8 cellular contexts compared by ENCODE assay signal in the genomic region with DNA sequence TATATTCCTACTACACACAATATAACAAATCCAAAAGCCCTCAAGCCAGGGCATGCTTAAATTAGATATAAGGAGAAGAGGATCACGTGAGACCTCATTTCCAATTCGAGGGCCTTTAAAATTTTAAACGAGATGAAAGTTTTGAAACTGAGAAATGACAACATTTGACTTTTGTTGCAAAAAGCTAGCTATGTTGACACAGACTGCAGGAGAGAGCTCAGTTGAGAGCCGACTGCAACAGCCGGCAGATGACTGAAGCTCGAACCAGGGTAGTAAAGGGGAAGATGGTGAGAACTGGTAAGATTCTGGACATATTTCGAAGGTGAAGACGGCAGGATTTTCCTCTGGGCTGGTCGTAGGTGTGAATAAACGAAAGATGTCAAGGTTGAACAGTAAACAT. TPM values are rescaled to one million over a fixed set of nuclear protein-coding genes. Genes with fewer than 3 reads are reported as not detected.
A peak's percentile ranks its signal among the peaks of the same experiment; 100 is the strongest.
DNase-seq lines count a peak whose midpoint lies in the region; ATAC-seq, FAIRE-seq and TF ChIP-seq lines count a peak whose summit lies in the region.

No MANE protein-coding gene starts in this region.

- ATAC-seq in HG03354 (IDR thresholded peaks at IDR 0.05; ENCODE audit: poor library complexity, severe bottlenecking, unreplicated experiment) (peak; percentile 16), HG03045 (IDR thresholded peaks at IDR 0.05; ENCODE audit: unreplicated experiment) (no peak)

- H3K4me1 Mint-ChIP-seq in T-helper 2 cell treated with Interferon-gamma antibody and Interleukin-4, amounts not matched to agents 5 μg/mL and 100 μg/mL, for 36 hours (ENCODE audit: low read depth): peaks cover 24% of the 10 kb centered on the region

- no TSS peak for BruUV-seq in endothelial cell of umbilical vein (replicated peaks; lab: Mats Ljungman, UMichigan)

- H3K4me2 ChIP-seq in endothelial cell of umbilical vein (ENCODE audit: insufficient read depth, low read length): peak overlapping the region; percentile 100

- CTCF ChIA-PET in endothelial cell of umbilical vein (lab: Charles Lee): interaction anchor here (0.9 to 4.0 kb wide), 7 partner anchors 24 to 183 kb away, joined by 3 to 57 read pairs (median 3); no protein-coding TSS in a partner anchor

- no peaks in the 10 kb centered on the region for H3K9me3 ChIP-seq in endothelial cell of umbilical vein (replicated peaks; ENCODE audit: control insufficient read depth, insufficient read depth, low read length)
- H3K9me3 ChIP-seq in mononuclear cell (ENCODE audit: low read depth, low read length): no peaks in the 10 kb centered on the region
- no peaks in the 10 kb centered on the region for H3K9me3 ChIP-seq in vagina

- H3K27me3 ChIP-seq in endothelial cell of umbilical vein (ENCODE audit: control insufficient read depth in 2 of 2, insufficient read depth in 2 of 2, low read length in 2 of 2) (no peaks in the 10 kb centered on the region), mononuclear cell (ENCODE audit: insufficient read depth, low read length) (no peaks in the 10 kb centered on the region), vagina (no peaks in the 10 kb centered on the region)

- peak overlapping the region; percentile 85 for H2AFZ ChIP-seq in endothelial cell of umbilical vein (ENCODE audit: low read depth, low read length)

- peak; percentile 59 for DNase-seq in CD1c-positive myeloid dendritic cell (ENCODE audit: extremely low spot score)
- DNase-seq in T-helper 2 cell treated with Interferon-gamma antibody and Interleukin-4, amounts not matched to agents 5 μg/mL and 100 μg/mL, for 36 hours (ENCODE audit: low spot score): no peak
- DNase-seq in endothelial cell of umbilical vein (ENCODE audit: low read depth, low spot score): peak; percentile 36
- DNase-seq in vagina (ENCODE audit: extremely low spot score in 2 of 2): no peak
- no peak for DNase-seq in KG1 (lab: John Stamatoyannopoulos, UW)

- H3K9ac ChIP-seq in endothelial cell of umbilical vein (replicated peaks; ENCODE audit: extremely low read depth, insufficient read depth, low read length): peak overlapping the region; percentile 78

- no peak for TF ChIP-seq POLR2A in endothelial cell of umbilical vein (IDR thresholded peaks at IDR 0.05; ENCODE audit: low read depth, low read length)
- no peak for TF ChIP-seq POLR2A in vagina (IDR thresholded peaks at IDR 0.05)

- H3K9me1 ChIP-seq in endothelial cell of umbilical vein (replicated peaks; ENCODE audit: control insufficient read depth, extremely low read depth, insufficient read depth, low read length): no peaks in the 10 kb centered on the region

- H3K27ac ChIP-seq in endothelial cell of umbilical vein (ENCODE audit: insufficient read depth, low read depth, low read length) (peak overlapping the region; percentile 78), vagina (peak overlapping the region; percentile 92)

- peak overlapping the region; percentile 93 for H3K27ac Mint-ChIP-seq in T-helper 2 cell treated with Interferon-gamma antibody and Interleukin-4, amounts not matched to agents 5 μg/mL and 100 μg/mL, for 36 hours

- intact Hi-C loops in endothelial cell of umbilical vein (cut with micrococcal nuclease) (loop anchor here (2.0 kb wide), 1 partner anchor 50 kb away; the partner anchor contains the start of gene ARHGAP10), vagina (cut with DNase I) (no loop called here)

- POLR2A ChIA-PET in endothelial cell of umbilical vein (lab: Charles Lee): interaction anchor here (1.1 to 1.4 kb wide), 3 partner anchors 10 to 184 kb away, joined by 3 to 8 read pairs (median 6); partner anchors contain the start of gene ARHGAP10

- peak; percentile 70 for FAIRE-seq in endothelial cell of umbilical vein (lab: Jason Lieb, UNC)

- peaks cover 9% of the 10 kb centered on the region for H3K27me3 Mint-ChIP-seq in T-helper 2 cell treated with Interferon-gamma antibody and Interleukin-4, amounts not matched to agents 5 μg/mL and 100 μg/mL, for 36 hours (ENCODE audit: low read depth)

- H3K4me1 ChIP-seq in endothelial cell of umbilical vein (ENCODE audit: control insufficient read depth, extremely low read depth, insufficient read depth, low read length): peaks cover 15% of the 10 kb centered on the region
- H3K4me1 ChIP-seq in mononuclear cell (ENCODE audit: insufficient read depth, low read length): peaks cover 17% of the 10 kb centered on the region
- H3K4me1 ChIP-seq in vagina: peaks cover 11% of the 10 kb centered on the region

- H3K79me2 ChIP-seq in endothelial cell of umbilical vein (ENCODE audit: control insufficient read depth, insufficient read depth, low read length): peaks cover 11% of the 10 kb centered on the region

- H4K20me1 ChIP-seq in endothelial cell of umbilical vein (replicated peaks; ENCODE audit: control insufficient read depth, extremely low read depth, insufficient read depth, low read length): no peaks in the 10 kb centered on the region

- peaks cover 8% of the 10 kb centered on the region for H3K36me3 Mint-ChIP-seq in T-helper 2 cell treated with Interferon-gamma antibody and Interleukin-4, amounts not matched to agents 5 μg/mL and 100 μg/mL, for 36 hours (ENCODE audit: low read depth)

- H3K4me3 ChIP-seq in endothelial cell of umbilical vein (replicated peaks in 1 of 3; ENCODE audit: insufficient read depth in 1 of 3, low read depth in 1 of 3, low read length in 3 of 3) (peak overlapping the region; percentile 47 to 85 (median 80)), mononuclear cell (ENCODE audit: low read length) (peak overlapping the region; percentile 89), vagina (peak overlapping the region; percentile 60 to 72)

- H3K36me3 ChIP-seq in endothelial cell of umbilical vein (ENCODE audit: control insufficient read depth in 2 of 2, extremely low read depth in 1 of 2, insufficient read depth in 2 of 2, low read length in 2 of 2) (no peaks in the 10 kb centered on the region), vagina (no peaks in the 10 kb centered on the region)

- dilution Hi-C loops in endothelial cell of umbilical vein (cut with MboI; ENCODE audit: extremely low pct_ligation_motif_present, low sequenced_read_pairs): no loop called here

- TF ChIP-seq CTCF in endothelial cell of umbilical vein (IDR thresholded peaks at IDR 0.05; ENCODE audit: extremely low read depth in 1 of 2, insufficient read depth in 1 of 2, low read depth in 1 of 2, low read length in 2 of 2) (no peak), vagina (IDR thresholded peaks at IDR 0.05) (no peak)

- H3K9me3 Mint-ChIP-seq in T-helper 2 cell treated with Interferon-gamma antibody and Interleukin-4, amounts not matched to agents 5 μg/mL and 100 μg/mL, for 36 hours: no peaks in the 10 kb centered on the region

- peak overlapping the region; percentile 90 for H3K4me3 Mint-ChIP-seq in T-helper 2 cell treated with Interferon-gamma antibody and Interleukin-4, amounts not matched to agents 5 μg/mL and 100 μg/mL, for 36 hours

TF ChIP-seq in endothelial cell of umbilical vein, 7 proteins besides CTCF, POLR2A, EP300 and RAD21:
- TF ChIP-seq, protein P1, sequence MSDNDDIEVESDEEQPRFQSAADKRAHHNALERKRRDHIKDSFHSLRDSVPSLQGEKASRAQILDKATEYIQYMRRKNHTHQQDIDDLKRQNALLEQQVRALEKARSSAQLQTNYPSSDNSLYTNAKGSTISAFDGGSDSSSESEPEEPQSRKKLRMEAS (IDR thresholded peaks at IDR 0.05; ENCODE audit: insufficient read depth, insufficient read length): no peak
- TF ChIP-seq EZH2 (IDR thresholded peaks at IDR 0.05; ENCODE audit: borderline replicate concordance, low read depth, low read length, severe bottlenecking) (no peak), JUN (IDR thresholded peaks at IDR 0.05; ENCODE audit: borderline replicate concordance, insufficient read depth, insufficient read length, low read depth) (no peak), FOS (IDR thresholded peaks at IDR 0.05; ENCODE audit: borderline replicate concordance, insufficient read depth, low read length) (no peak), POLR2AphosphoS5 (IDR thresholded peaks at IDR 0.05; ENCODE audit: insufficient read depth, low read depth, low read length) (no peak), MYC (IDR thresholded peaks at IDR 0.05; ENCODE audit: low read depth, low read length) (no peak), GATA2 (IDR thresholded peaks at IDR 0.05; ENCODE audit: insufficient read depth, insufficient read length, low read depth, low read length) (no peak)
TF ChIP-seq in endothelial cell of umbilical vein: peak in this region for 0.

RNA-seq across cellular contexts. Expression of gene PRMT9, which starts 0.8 kb away (rescaled TPM):
- total RNA-seq in endothelial cell of umbilical vein: 8.2 and 9.0 TPM in 2 replicates
- polyA plus RNA-seq in endothelial cell of umbilical vein: 3.2 TPM in 2 replicates
- polyA plus RNA-seq in endothelial cell of umbilical vein (2011; cell fraction: cytosol; rRNA removed): 4.2 and 4.4 TPM in 2 replicates
- 9.8 and 10.9 TPM in 2 replicates for polyA plus RNA-seq in endothelial cell of umbilical vein (2011; cell fraction: nucleus; rRNA removed)
- polyA plus RNA-seq in endothelial cell of umbilical vein (2012): 4.3 and 7.4 TPM in 2 replicates
- 7.7 and 9.4 TPM in 2 replicates for polyA minus RNA-seq in endothelial cell of umbilical vein
- polyA minus RNA-seq in endothelial cell of umbilical vein (2011; cell fraction: cytosol; rRNA and poly(A)+ RNA removed): 4.6 TPM
- polyA minus RNA-seq in endothelial cell of umbilical vein (2011; cell fraction: nucleus; rRNA and poly(A)+ RNA removed): 5.7 and 8.9 TPM in 2 replicates
- 19.3 TPM for total RNA-seq in mononuclear cell
- total RNA-seq in vagina: 6.9 TPM

RNA-seq across cellular contexts. Expression of gene ARHGAP10, which starts 48.7 kb away (rescaled TPM):
- total RNA-seq in endothelial cell of umbilical vein: 36.7 and 39.1 TPM in 2 replicates
- polyA plus RNA-seq in endothelial cell of umbilical vein: 20.0 and 20.4 TPM in 2 replicates
- polyA plus RNA-seq in endothelial cell of umbilical vein (2011; cell fraction: cytosol; rRNA removed): 18.9 and 19.1 TPM in 2 replicates
- polyA plus RNA-seq in endothelial cell of umbilical vein (2011; cell fraction: nucleus; rRNA removed): 28.8 and 32.2 TPM in 2 replicates
- polyA plus RNA-seq in endothelial cell of umbilical vein (2012): 15.7 and 17.2 TPM in 2 replicates
- 36.7 and 37.1 TPM in 2 replicates for polyA minus RNA-seq in endothelial cell of umbilical vein
- polyA minus RNA-seq in endothelial cell of umbilical vein (2011; cell fraction: cytosol; rRNA and poly(A)+ RNA removed): 4.8 TPM
- polyA minus RNA-seq in endothelial cell of umbilical vein (2011; cell fraction: nucleus; rRNA and poly(A)+ RNA removed): 94.0 and 110 TPM in 2 replicates
- 10.6 TPM for total RNA-seq in mononuclear cell
- total RNA-seq in vagina: 55.5 TPM

Comparison
In these comparisons a context has a peak if more than half of its experiments do, and no peak if none do; other contexts are left out.
1. DNase-seq: peak in CD1c-positive myeloid dendritic cell (single experiment) and endothelial cell of umbilical vein (single experiment); none in T-helper 2 cell treated with Interferon-gamma antibody and Interleukin-4, amounts not matched to agents 5 μg/mL and 100 μg/mL, for 36 hours (single experiment), vagina (0 of 2) and KG1 (single experiment).
2. Peak in every context shown above with its lines, with median percentiles within 50 percentile points of each other: H3K4me3 ChIP-seq.